ENCODE assay signal across 1 cellular context in genomic region chr2:164803772-164804466, GRCh38.
TF ChIP-seq lines count a peak whose summit lies in the region.

No MANE protein-coding gene starts in this region.

TF ChIP-seq in GM23338, 12 proteins besides CTCF, POLR2A, EP300 and RAD21 (continued from another document):
- TF ChIP-seq ZNF462 (CRISPR knock-in tag; IDR thresholded peaks at IDR 0.05) (no peak), NANOG (IDR thresholded peaks at IDR 0.05; ENCODE audit: borderline replicate concordance) (no peak), STAT1 (IDR thresholded peaks at IDR 0.05; ENCODE audit: unreplicated experiment) (no peak), CREB1 (CRISPR knock-in tag; IDR thresholded peaks at IDR 0.05; ENCODE audit: low read depth) (no peak), ETS1 (IDR thresholded peaks at IDR 0.05) (no peak), ZNF114 (CRISPR knock-in tag; IDR thresholded peaks at IDR 0.05) (no peak)
TF ChIP-seq in GM23338: peak in this region for 0.
